28 cellular contexts compared by ENCODE assay signal in genomic region chr19:46974181-46974580, GRCh38. TPM values are rescaled to one million over a fixed set of nuclear protein-coding genes. Genes with fewer than 3 reads are reported as not detected.
A peak's percentile ranks its signal among the peaks of the same experiment; 100 is the strongest.
DNase-seq lines count a peak whose midpoint lies in the region; ATAC-seq, FAIRE-seq and TF ChIP-seq lines count a peak whose summit lies in the region.
"Had no signal": no experiment of that assay in that cellular context is flagged by ENCODE, and none has a peak within 500 bp of the region (broad histone marks: within the 10 kb centered on the region; RNA-seq: fewer than 3 reads in every experiment).

No MANE protein-coding gene starts in this region.

- ATAC-seq in WTC11 (no peak), GM18873 (IDR thresholded peaks at IDR 0.05; ENCODE audit: low FRiP score, unreplicated experiment) (no peak)
- ATAC-seq: activated CD8-positive, alpha-beta memory T cell treated with anti-CD3 and anti-CD28 coated beads, Interleukin-2, amount 10 ng/mL, durations not matched to agents 7 days and 5 days; activated T-cell treated with anti-CD3 and anti-CD28 coated beads, Interleukin-2, amount 50 U/mL, for 72 hours; stimulated activated naive CD8-positive, alpha-beta T cell treated with anti-CD3 and anti-CD28 coated beads, Interleukin-15, amount 100 ng/mL, for 72 hours had no signal

- H2AFZ ChIP-seq in ACC112 (ENCODE audit: low read length, unreplicated experiment) (no peak overlapping the region), osteoblast (ENCODE audit: low read length) (no peak overlapping the region)

- no peak overlapping the region for H3K4me3 ChIP-seq in ACC112 (ENCODE audit: low read depth, low read length)
- no peak overlapping the region for H3K4me3 ChIP-seq in osteoblast (ENCODE audit: insufficient read depth, low read length)
- H3K4me3 ChIP-seq: Peyer's patch, tibial nerve had no signal

- H3K27me3 Mint-ChIP-seq in WTC11 (ENCODE audit: low read depth) = no peaks in the 10 kb centered on the region
- H3K27me3 Mint-ChIP-seq: activated CD8-positive, alpha-beta memory T cell treated with anti-CD3 and anti-CD28 coated beads, Interleukin-2, amount 10 ng/mL, durations not matched to agents 7 days and 5 days; CD4-positive, alpha-beta memory T cell; stimulated activated naive CD8-positive, alpha-beta T cell treated with anti-CD3 and anti-CD28 coated beads, Interleukin-15, amount 100 ng/mL, for 72 hours had no signal

- no peaks in the 10 kb centered on the region for H3K9me3 Mint-ChIP-seq in WTC11
- H3K9me3 Mint-ChIP-seq: activated T-cell treated with anti-CD3 and anti-CD28 coated beads, Interleukin-2, amount 50 U/mL, for 72 hours; CD4-positive, alpha-beta memory T cell; stimulated activated naive CD8-positive, alpha-beta T cell treated with anti-CD3 and anti-CD28 coated beads, Interleukin-15, amount 100 ng/mL, for 72 hours had no signal

- H4K20me1 ChIP-seq in osteoblast (ENCODE audit: insufficient read depth, low read length) = no peaks in the 10 kb centered on the region

- H3K4me1 ChIP-seq in ACC112 (ENCODE audit: control insufficient read depth, insufficient read depth, low read length, unreplicated experiment) (peaks cover 60% of the 10 kb centered on the region), osteoblast (ENCODE audit: insufficient read depth, low read length) (peaks cover 65% of the 10 kb centered on the region)

- no peak overlapping the region for H3K4me2 ChIP-seq in osteoblast (ENCODE audit: insufficient read depth, low read length)

- no peaks in the 10 kb centered on the region for H3K36me3 Mint-ChIP-seq in WTC11

- TF ChIP-seq POLR2A in GM12891 (IDR thresholded peaks at IDR 0.05; ENCODE audit: low read depth, low read length) = no peak

- H3K79me2 ChIP-seq in ACC112 (ENCODE audit: control insufficient read depth, insufficient read depth, low read length, unreplicated experiment) (peaks cover 40% of the 10 kb centered on the region), osteoblast (ENCODE audit: insufficient read depth, low read length) (peaks cover 54% of the 10 kb centered on the region)

- CTCF ChIA-PET in WTC11 (lab: Charles Lee) = interaction anchor here (2.0 to 3.7 kb wide), 2 partner anchors 17 to 220 kb away, joined by 8 to 23 read pairs; no protein-coding TSS in a partner anchor

- H3K4me1 Mint-ChIP-seq in WTC11 = peaks cover 40% of the 10 kb centered on the region

- H3K27ac Mint-ChIP-seq in WTC11 = peak overlapping the region; percentile 78
- H3K27ac Mint-ChIP-seq: activated CD8-positive, alpha-beta memory T cell treated with anti-CD3 and anti-CD28 coated beads, Interleukin-2, amount 10 ng/mL, durations not matched to agents 7 days and 5 days; activated T-cell treated with anti-CD3 and anti-CD28 coated beads, Interleukin-2, amount 50 U/mL, for 72 hours; stimulated activated naive CD8-positive, alpha-beta T cell treated with anti-CD3 and anti-CD28 coated beads, Interleukin-15, amount 100 ng/mL, for 72 hours had no signal

- no peaks in the 10 kb centered on the region for H3K9me3 ChIP-seq in osteoblast (ENCODE audit: low read depth, low read length)
- H3K9me3 ChIP-seq: Peyer's patch, SK-N-SH, tibial nerve had no signal

- H3K27ac ChIP-seq in ACC112 (ENCODE audit: low read depth, low read length) (peak overlapping the region; percentile 99), osteoblast (ENCODE audit: low read depth, low read length) (peak overlapping the region; percentile 99)
- H3K27ac ChIP-seq: Peyer's patch had no signal

- POLR2A ChIA-PET in WTC11 (lab: Charles Lee) = no interaction called here

- TF ChIP-seq CTCF in WTC11 (IDR thresholded peaks at IDR 0.05) (no peak), osteoblast (IDR thresholded peaks at IDR 0.05; ENCODE audit: extremely low read depth, low read depth, low read length) (no peak)

- H3K36me3 ChIP-seq in ACC112 (ENCODE audit: insufficient read depth, low read length) (0 out of 2 replicates have a peak, but pooled peaks cover 4% of the 10 kb centered on the region), osteoblast (ENCODE audit: insufficient read depth, low read length) (peaks cover 7% of the 10 kb centered on the region)
- H3K36me3 ChIP-seq: tibial nerve had no signal

- DNase-seq in EL (peak; percentile 43), WTC11 (ENCODE audit: low spot score) (no peak), osteoblast (ENCODE audit: insufficient read length, low spot score, missing footprints) (no peak), GM12891 (ENCODE audit: insufficient read length, low spot score) (no peak), GF-D8 (lab: John Stamatoyannopoulos, UW) (no peak), DMS53 treated with DMSO at 0.1 percent for 48 hours (lab: John Stamatoyannopoulos, UW; ENCODE audit: unreplicated experiment) (no peak)
- DNase-seq: activated CD4-positive, alpha-beta T cell treated with anti-CD3 and anti-CD28 coated beads, Interleukin-2, amount 50 U/mL, for 1 hour; activated CD8-positive, alpha-beta memory T cell treated with anti-CD3 and anti-CD28 coated beads, Interleukin-2, amount 10 ng/mL, durations not matched to agents 7 days and 5 days; activated naive CD4-positive, alpha-beta T cell treated with Interleukin-2 at 50 U/mL for 16 hours; activated T-cell treated with anti-CD3 and anti-CD28 coated beads, Interleukin-2, amount 50 U/mL, for 72 hours; CD4-positive, alpha-beta memory T cell; DMS 273 treated with DMSO at 0.1 percent for 48 hours; GOT3; KBM-7; kidney glomerular epithelial cell; mammary epithelial cell; NCI-H1417 treated with DMSO at 0.1 percent for 48 hours; NCI-H2171 treated with DMSO at 0.1 percent for 48 hours; NCI-H526; occipital lobe; Peyer's patch; SK-N-SH; stimulated activated naive CD8-positive, alpha-beta T cell treated with anti-CD3 and anti-CD28 coated beads, Interleukin-15, amount 100 ng/mL, for 72 hours had no signal

- no peak for FAIRE-seq in GM12891 (lab: Jason Lieb, UNC)
- FAIRE-seq: endometrium had no signal

- H3K4me3 Mint-ChIP-seq in WTC11 = no peak overlapping the region
- H3K4me3 Mint-ChIP-seq: activated CD8-positive, alpha-beta memory T cell treated with anti-CD3 and anti-CD28 coated beads, Interleukin-2, amount 10 ng/mL, durations not matched to agents 7 days and 5 days; activated T-cell treated with anti-CD3 and anti-CD28 coated beads, Interleukin-2, amount 50 U/mL, for 72 hours; CD4-positive, alpha-beta memory T cell; stimulated activated naive CD8-positive, alpha-beta T cell treated with anti-CD3 and anti-CD28 coated beads, Interleukin-15, amount 100 ng/mL, for 72 hours had no signal

- no peaks in the 10 kb centered on the region for H3K27me3 ChIP-seq in ACC112 (ENCODE audit: insufficient read depth, low read length)
- no peaks in the 10 kb centered on the region for H3K27me3 ChIP-seq in osteoblast (ENCODE audit: insufficient read depth, low read length)
- H3K27me3 ChIP-seq: Peyer's patch, tibial nerve had no signal

TF ChIP-seq in WTC11, 78 proteins besides CTCF, POLR2A, EP300 and RAD21 (continues in another document):
- TF ChIP-seq NR2C2 (CRISPR knock-in tag; IDR thresholded peaks at IDR 0.05) (no peak), MAX (CRISPR knock-in tag; IDR thresholded peaks at IDR 0.05) (no peak), ZMAT4 (CRISPR knock-in tag; IDR thresholded peaks at IDR 0.05) (no peak), JAZF1 (CRISPR knock-in tag; IDR thresholded peaks at IDR 0.05) (no peak)

TF ChIP-seq in GM12891, 5 proteins besides CTCF, POLR2A, EP300 and RAD21:
- TF ChIP-seq POU2F2 (IDR thresholded peaks at IDR 0.05; ENCODE audit: low read depth, low read length) = no peak
- no peak for TF ChIP-seq PAX5 (IDR thresholded peaks at IDR 0.05; ENCODE audit: insufficient read depth, low read length, severe bottlenecking)
- TF ChIP-seq POLR2AphosphoS5 (IDR thresholded peaks at IDR 0.05; ENCODE audit: low read depth, low read length) = no peak
- no peak for TF ChIP-seq TAF1 (IDR thresholded peaks at IDR 0.05; ENCODE audit: low read depth, low read length)
- TF ChIP-seq SPI1 (IDR thresholded peaks at IDR 0.05; ENCODE audit: low read depth, low read length) = no peak
TF ChIP-seq in GM12891: peak in this region for 0.

RNA-seq across cellular contexts. Expression of gene NPAS1, which starts 45.5 kb away (rescaled TPM):
- total RNA-seq in WTC11 (2021) (6.8 to 11.1 TPM (median 10.3 TPM) in 3 replicates), osteoblast (0.72 and 1.2 TPM in 2 replicates)
- 0.87 TPM for polyA plus RNA-seq in GM12891 (2012; ENCODE audit: low read depth, missing spikeins)
- total RNA-seq: HT-29, Peyer's patch had no signal
- polyA plus RNA-seq: CD4-positive, alpha-beta memory T cell had no signal
